Comparison of ENCODE assay signal across 11 cellular contexts in the genomic region with DNA sequence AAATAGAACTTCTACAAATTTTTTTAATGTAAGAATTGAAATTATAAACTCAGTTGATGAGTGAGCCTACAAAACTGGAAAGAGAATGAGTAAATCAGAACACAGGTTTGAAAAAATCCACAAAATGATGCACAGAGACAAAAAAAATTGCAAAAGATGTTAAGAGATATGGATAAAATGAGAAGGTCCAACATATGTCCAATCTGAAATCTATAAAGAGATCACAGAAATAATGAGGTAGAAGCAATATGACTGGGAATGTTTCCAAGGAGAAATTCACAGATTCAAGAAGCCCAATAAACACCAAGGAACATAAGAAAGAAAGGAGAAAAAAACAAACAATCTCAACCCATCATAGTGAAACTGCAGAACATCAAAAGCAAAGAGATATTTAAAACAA.
"Had no signal": no experiment of that assay in that cellular context is flagged by ENCODE, and none has a peak within 500 bp of the region (broad histone marks: within the 10 kb centered on the region; RNA-seq: fewer than 3 reads in every experiment).

No MANE protein-coding gene starts in this region.

- H3K4me1 ChIP-seq: HAP-1 had no signal

- H3K36me3 ChIP-seq: HAP-1 had no signal

- DNase-seq: GM23248, GOT3, H7, H9, HCEC 1CT, HFFc6 had no signal

- H3K27ac ChIP-seq: GM23248 had no signal

- ATAC-seq: GM23338, HCT116 had no signal

- FAIRE-seq: H1, H54 had no signal

- H3K9me3 ChIP-seq: HAP-1 had no signal

- H3K4me3 ChIP-seq: GM23248, GM23338, HAP-1 had no signal
